ENCODE assay signal across 8 cellular contexts in genomic region chr16:67528870-67529638, GRCh38. TPM values are rescaled to one million over a fixed set of nuclear protein-coding genes. Genes with fewer than 3 reads are reported as not detected.
DNase-seq lines count a peak whose midpoint lies in the region; ATAC-seq and TF ChIP-seq lines count a peak whose summit lies in the region.

No MANE protein-coding gene starts in this region.

- ATAC-seq in body of pancreas (peak; percentile 43), GM21576 (IDR thresholded peaks at IDR 0.05; ENCODE audit: unreplicated experiment) (no peak), GM18519 (IDR thresholded peaks at IDR 0.05; ENCODE audit: low FRiP score, unreplicated experiment) (no peak)

- H3K4me1 ChIP-seq in OCI-LY1 (ENCODE audit: insufficient read depth, low read length, severe bottlenecking) (peaks cover 49% of the 10 kb centered on the region), body of pancreas (peaks cover 45% of the 10 kb centered on the region)

- H3K4me3 ChIP-seq in OCI-LY1 (ENCODE audit: low read depth, low read length, poor library complexity, severe bottlenecking) (peak overlapping the region; percentile 60), body of pancreas (peak overlapping the region; percentile 17 to 82)

- no peaks in the 10 kb centered on the region for H3K27me3 ChIP-seq in OCI-LY1 (ENCODE audit: insufficient read depth, low read length)
- H3K27me3 ChIP-seq in body of pancreas, result no peaks in the 10 kb centered on the region

- peak overlapping the region; percentile 58 for H3K9ac ChIP-seq in OCI-LY1 (ENCODE audit: low read length)

- no peaks in the 10 kb centered on the region for H3K36me3 ChIP-seq in OCI-LY1 (ENCODE audit: insufficient read depth, low read length)
- H3K36me3 ChIP-seq in body of pancreas (replicated peaks in 1 of 2; ENCODE audit: insufficient read depth in 1 of 2, low read depth in 2 of 2), result no peaks in the 10 kb centered on the region

- H3K9me3 ChIP-seq in OCI-LY1 (ENCODE audit: low read length) (no peaks in the 10 kb centered on the region), body of pancreas (no peaks in the 10 kb centered on the region)

- H3K27ac ChIP-seq in OCI-LY1 (ENCODE audit: low read depth, low read length, poor library complexity, severe bottlenecking), result peak overlapping the region; percentile 92
- peak overlapping the region; percentile 77 to 94 (median 87) for H3K27ac ChIP-seq in body of pancreas

- peak; percentile 51 to 71 (median 67) for TF ChIP-seq POLR2A in body of pancreas (IDR thresholded peaks at IDR 0.05)

- no peaks in the 10 kb centered on the region for H3K79me2 ChIP-seq in OCI-LY1 (ENCODE audit: insufficient read depth, low read length)

- H4K20me1 ChIP-seq in OCI-LY1 (ENCODE audit: insufficient read depth, low read length), result no peaks in the 10 kb centered on the region

- TF ChIP-seq CTCF in OCI-LY1 (IDR thresholded peaks at IDR 0.05; ENCODE audit: low read length), result no peak
- TF ChIP-seq CTCF in body of pancreas (IDR thresholded peaks at IDR 0.05), result no peak

- no peak overlapping the region for H2AFZ ChIP-seq in OCI-LY1 (ENCODE audit: low read length)

- intact Hi-C loops in body of pancreas (cut with DNase I), result no loop called here

- peak overlapping the region; percentile 80 for H3K4me2 ChIP-seq in OCI-LY1 (ENCODE audit: low read length)

- H3F3A ChIP-seq in OCI-LY1 (ENCODE audit: insufficient read depth, low read length), result peaks cover 4% of the 10 kb centered on the region; the same call in 1 of the 2 replicates

- peak; percentile 28 for DNase-seq in stimulated activated CD4-positive, alpha-beta T cell treated with anti-CD3 and anti-CD28 coated beads, Interleukin-12 subunit alpha, Interleukin-12 subunit beta, amount 100 ng/mL, for 4 hours
- DNase-seq in stimulated activated CD4-positive, alpha-beta T cell treated with anti-CD3 and anti-CD28 coated beads, Interleukin-1b, Interleukin-23, amount 100 ng/mL, for 48 hours, result no peak
- DNase-seq in body of pancreas, result peak; percentile 34 to 48 (median 42)
- DNase-seq in iris pigment epithelial cell (ENCODE audit: low read depth), result peak; percentile 47
- DNase-seq in stimulated activated CD8-positive, alpha-beta memory T cell treated with anti-CD3 and anti-CD28 coated beads, Interleukin-4, amount 100 ng/mL, for 48 hours, result peak; percentile 51

- WGBS in body of pancreas, 2 donors, result 0 to 1% methylated on average over 4 to 54 of the region's 66 CpGs

- H3K9me2 ChIP-seq in OCI-LY1 (ENCODE audit: low read depth, low read length), result no peaks in the 10 kb centered on the region

RNA-seq across cellular contexts. Expression of gene RIPOR1, which starts 0.4 kb away (rescaled TPM):
- 10 to 100 TPM; 37.9 to 62.6 TPM for total RNA-seq in body of pancreas

RNA-seq across cellular contexts. Expression of gene CTCF, which starts 33.3 kb away (rescaled TPM):
- 10 to 100 TPM; 24.4 to 33.0 TPM for total RNA-seq in body of pancreas

RNA-seq across cellular contexts. Expression of gene AGRP, which starts 45.7 kb away (rescaled TPM):
- not detected for total RNA-seq in body of pancreas

RNA-seq across cellular contexts. Expression of gene ATP6V0D1, which starts 48.1 kb away (rescaled TPM):
- total RNA-seq in body of pancreas, result 100 to 1,000 TPM in 1 of 2 donors, 10 to 100 TPM in 1; 53.7 to 102 TPM
